1 cellular context compared by ENCODE assay signal in the genomic region with DNA sequence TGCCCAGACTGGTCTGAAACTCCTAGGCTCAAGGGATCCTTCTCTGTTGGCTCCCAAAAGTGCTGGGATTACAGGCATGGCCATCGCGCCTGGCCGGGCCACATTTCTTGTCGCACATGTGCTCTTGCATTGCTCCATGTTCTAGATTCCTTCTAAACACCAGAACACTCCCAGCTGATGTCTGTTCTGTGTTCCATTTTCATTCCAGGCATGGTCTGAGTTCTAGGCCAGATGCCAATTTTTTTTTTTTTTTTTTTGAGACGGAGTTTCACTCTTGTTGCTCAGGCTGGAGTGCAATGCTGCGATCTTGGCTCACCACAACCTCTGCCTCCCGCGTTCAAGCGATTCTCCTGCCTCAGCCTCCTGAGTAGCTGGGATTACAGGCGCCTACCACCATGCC. TPM values are rescaled to one million over a fixed set of nuclear protein-coding genes. Genes with fewer than 3 reads are reported as not detected.
"Had no signal": no experiment of that assay in that cellular context is flagged by ENCODE, and none has a peak within 500 bp of the region (broad histone marks: within the 10 kb centered on the region; RNA-seq: fewer than 3 reads in every experiment).

No MANE protein-coding gene starts in this region.

RNA-seq across cellular contexts. Expression of a gene that starts 33.4 kb away (rescaled TPM):
- polyA plus RNA-seq: endothelial cell of umbilical vein had no signal
